33 cellular contexts compared by ENCODE assay signal in genomic region chr3:66536791-66537190, GRCh38.
"Had no signal": no experiment of that assay in that cellular context is flagged by ENCODE, and none has a peak within 500 bp of the region (broad histone marks: within the 10 kb centered on the region; RNA-seq: fewer than 3 reads in every experiment).

No MANE protein-coding gene starts in this region.

- H3K4me3 ChIP-seq: adrenal gland, ascending aorta, body of pancreas, breast epithelium, cardiac muscle cell had no signal

- DNase-seq: activated effector memory CD4-positive, alpha-beta T cell treated with anti-CD3 and anti-CD28 coated beads, Interleukin-2, amount 50 U/mL, for 16 hours; activated effector memory CD4-positive, alpha-beta T cell treated with Interleukin-2 at 50 U/mL for 16 hours; activated gamma-delta T cell; activated gamma-delta T cell treated with Interleukin-2 at 50 U/mL for 16 hours; activated naive CD4-positive, alpha-beta T cell; activated naive CD4-positive, alpha-beta T cell treated with anti-CD3 and anti-CD28 coated beads for 36 hours; activated naive CD4-positive, alpha-beta T cell treated with anti-CD3 and anti-CD28 coated beads, Interleukin-2, amount 10 ng/mL, durations not matched to agents 7 days and 5 days; activated naive CD4-positive, alpha-beta T cell treated with anti-CD3 and anti-CD28 coated beads, Interleukin-2, amount 50 U/mL, for 16 hours; activated naive CD4-positive, alpha-beta T cell treated with Interleukin-2 at 50 U/mL for 16 hours; activated naive CD8-positive, alpha-beta T cell treated with anti-CD3 and anti-CD28 coated beads for 36 hours; activated naive CD8-positive, alpha-beta T cell treated with anti-CD3 and anti-CD28 coated beads, Interleukin-2, amount 10 ng/mL, durations not matched to agents 7 days and 5 days; activated naive CD8-positive, alpha-beta T cell treated with anti-CD3 and anti-CD28 coated beads, Interleukin-2, amount 50 U/mL, for 24 hours; activated T-cell treated with anti-CD3 and anti-CD28 coated beads, Interleukin-2, amount 50 U/mL, for 24 hours; activated T-cell treated with anti-CD3 and anti-CD28 coated beads, Interleukin-2, amount 50 U/mL, for 4 hours; activated T-cell treated with anti-CD3 and anti-CD28 coated beads, Interleukin-2, amount 50 U/mL, for 48 hours; activated T-cell treated with anti-CD3 and anti-CD28 coated beads, Interleukin-2, amount 50 U/mL, for 72 hours; adrenal gland; amniotic stem cell; amygdala; anterior cingulate cortex; aorta; body of pancreas; brain microvascular endothelial cell; caudate nucleus; central memory CD4-positive, alpha-beta T cell; cerebellar nuclear complex had no signal

- ATAC-seq: activated naive CD4-positive, alpha-beta T cell treated with anti-CD3 and anti-CD28 coated beads, Interleukin-2, amount 50 U/mL, for 72 hours; activated naive CD8-positive, alpha-beta T cell treated with anti-CD3 and anti-CD28 coated beads, Interleukin-2, amount 50 U/mL, for 24 hours; activated T-cell treated with anti-CD3 and anti-CD28 coated beads, Interleukin-2, amount 50 U/mL, for 4 hours; activated T-cell treated with anti-CD3 and anti-CD28 coated beads, Interleukin-2, amount 50 U/mL, for 72 hours; activated T-helper 17 cell treated with anti-CD3 and anti-CD28 coated beads, Interleukin-2, amount 50 U/mL, for 72 hours; body of pancreas had no signal

- H3K27ac ChIP-seq: adrenal gland, ascending aorta, body of pancreas, brain microvascular endothelial cell, breast epithelium, cardiac muscle cell had no signal

- H3K9me3 ChIP-seq: adrenal gland, ascending aorta, body of pancreas, breast epithelium had no signal

- H3K27me3 ChIP-seq: adrenal gland, ascending aorta, body of pancreas, brain microvascular endothelial cell, breast epithelium, cardiac muscle cell had no signal

- FAIRE-seq: astrocyte, bronchial epithelial cell had no signal

- H3K36me3 ChIP-seq: adrenal gland, ascending aorta, brain microvascular endothelial cell, breast epithelium, cardiac muscle cell had no signal

- H3K4me1 ChIP-seq: adrenal gland, ascending aorta, body of pancreas, breast epithelium had no signal
